10 cellular contexts compared by ENCODE assay signal in the genomic region with DNA sequence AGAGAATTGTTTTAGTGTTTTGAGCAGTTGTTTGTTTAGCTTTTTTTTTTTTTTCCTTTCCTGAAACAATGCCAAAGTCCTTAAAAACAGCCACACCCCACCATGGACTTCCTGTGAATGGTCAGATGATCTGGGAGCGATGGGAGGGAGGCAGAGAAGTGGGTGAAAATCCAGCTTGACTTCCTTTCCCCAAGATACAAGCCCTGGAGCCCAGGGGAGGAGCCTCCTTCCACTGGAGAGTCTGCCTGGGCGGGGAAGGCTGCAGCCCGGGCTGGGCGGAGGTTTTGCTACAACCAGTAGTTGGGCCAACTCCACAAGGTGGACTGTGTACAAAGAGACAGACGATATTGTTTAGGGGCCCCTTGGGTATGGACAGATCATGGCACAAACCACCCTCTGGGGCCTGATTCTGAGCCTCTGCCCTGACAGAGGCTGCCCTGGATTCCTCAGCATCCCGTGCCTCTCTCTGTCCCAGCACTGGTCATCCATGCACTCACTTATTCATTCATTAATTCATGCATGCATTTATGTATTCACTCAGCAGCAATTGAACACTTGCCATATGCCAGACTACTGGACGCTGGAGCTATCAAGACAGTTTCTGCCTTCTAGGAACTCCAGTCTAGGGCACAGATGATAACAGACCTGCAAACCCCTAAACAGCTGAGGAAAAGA. TPM values are rescaled to one million over a fixed set of nuclear protein-coding genes. Genes with fewer than 3 reads are reported as not detected.
DNase-seq lines count a peak whose midpoint lies in the region; ATAC-seq and TF ChIP-seq lines count a peak whose summit lies in the region.
"Had no signal": no experiment of that assay in that cellular context is flagged by ENCODE, and none has a peak within 500 bp of the region (broad histone marks: within the 10 kb centered on the region; RNA-seq: fewer than 3 reads in every experiment).

No MANE protein-coding gene starts in this region.

- DNase-seq in EL (peak; percentile 51), PC-3 (peak; percentile 66), fibroblast of peridontal ligament (ENCODE audit: extremely low read depth) (peak; percentile 64), progenitor cell of endocrine pancreas (ENCODE audit: low spot score, unreplicated experiment) (no peak), NCI-H446 treated with DMSO at 0.1 percent for 48 hours (lab: John Stamatoyannopoulos, UW) (no peak), nucleus accumbens (lab: John Stamatoyannopoulos, UW) (no peak)
- DNase-seq in stimulated activated CD4-positive, alpha-beta T cell treated with anti-CD3 and anti-CD28 coated beads, Interleukin-4, amount 100 ng/mL, for 24 hours: no peak
- DNase-seq: activated T-cell treated with anti-CD3 and anti-CD28 coated beads, Interleukin-2, amount 50 U/mL, for 24 hours; naive B cell had no signal

- H2AFZ ChIP-seq in PC-3 (ENCODE audit: low read length): no peak overlapping the region

- ATAC-seq in PC-3 (peak; percentile 82), HG03108 (IDR thresholded peaks at IDR 0.05; ENCODE audit: unreplicated experiment) (no peak)

- no peaks in the 10 kb centered on the region for H3K9me2 ChIP-seq in PC-3 (replicated peaks; ENCODE audit: low read length)

- H3K4me1 ChIP-seq in PC-3 (ENCODE audit: insufficient read depth, low read length): peaks cover 11% of the 10 kb centered on the region; the same call in 1 of the 2 replicates

- CTCF ChIA-PET in PC-3 (lab: Charles Lee): interaction anchor here (0.6 kb wide), 1 partner anchor 29 kb away, joined by 4 read pairs; no protein-coding TSS in a partner anchor

- intact Hi-C loops in PC-3 (cut with micrococcal nuclease): no loop called here

- H3K4me2 ChIP-seq in PC-3 (ENCODE audit: low read length): peak overlapping the region; percentile 13; the same call in 1 of the 2 replicates

- no peaks in the 10 kb centered on the region for H3K27me3 Mint-ChIP-seq in progenitor cell of endocrine pancreas
- H3K27me3 Mint-ChIP-seq: activated T-cell treated with anti-CD3 and anti-CD28 coated beads, Interleukin-2, amount 50 U/mL, for 24 hours; naive B cell had no signal

- BruUV-seq in PC-3 (replicated peaks; lab: Mats Ljungman, UMichigan): no TSS peak

- H3K27ac ChIP-seq in PC-3 (ENCODE audit: low read length): no peak overlapping the region

- H3K4me1 Mint-ChIP-seq in progenitor cell of endocrine pancreas (ENCODE audit: low read depth): peaks cover 12% of the 10 kb centered on the region

- H3F3A ChIP-seq in PC-3 (ENCODE audit: low read length, unreplicated experiment): no peaks in the 10 kb centered on the region

- no peaks in the 10 kb centered on the region for H3K27me3 ChIP-seq in PC-3 (ENCODE audit: low read length)

- H3K36me3 Mint-ChIP-seq in progenitor cell of endocrine pancreas (ENCODE audit: insufficient read depth): peaks cover 3% of the 10 kb centered on the region
- H3K36me3 Mint-ChIP-seq: naive B cell had no signal

- peak overlapping the region; percentile 22 for H3K27ac Mint-ChIP-seq in progenitor cell of endocrine pancreas
- H3K27ac Mint-ChIP-seq: activated T-cell treated with anti-CD3 and anti-CD28 coated beads, Interleukin-2, amount 50 U/mL, for 24 hours had no signal

- H3K9ac ChIP-seq in PC-3 (ENCODE audit: low read length): no peak overlapping the region

- no peak overlapping the region for H3K4me3 Mint-ChIP-seq in progenitor cell of endocrine pancreas (ENCODE audit: low read depth)
- H3K4me3 Mint-ChIP-seq: activated T-cell treated with anti-CD3 and anti-CD28 coated beads, Interleukin-2, amount 50 U/mL, for 24 hours; naive B cell had no signal

- H3K79me2 ChIP-seq in PC-3 (ENCODE audit: low read length): no peaks in the 10 kb centered on the region

- H3K4me3 ChIP-seq in PC-3 (ENCODE audit: low read length): no peak overlapping the region

- H4K20me1 ChIP-seq in PC-3 (ENCODE audit: low read length): no peaks in the 10 kb centered on the region

- H3K9me3 ChIP-seq in PC-3 (ENCODE audit: low read length): no peaks in the 10 kb centered on the region

- H3K9me3 Mint-ChIP-seq in progenitor cell of endocrine pancreas (ENCODE audit: low read depth): no peaks in the 10 kb centered on the region
- H3K9me3 Mint-ChIP-seq: activated T-cell treated with anti-CD3 and anti-CD28 coated beads, Interleukin-2, amount 50 U/mL, for 24 hours; naive B cell had no signal

- no peaks in the 10 kb centered on the region for H3K36me3 ChIP-seq in PC-3 (ENCODE audit: low read depth, low read length)

- POLR2A ChIA-PET in PC-3 (lab: Charles Lee; ENCODE audit: unreplicated experiment): no interaction called here

- no peak for TF ChIP-seq CTCF in PC-3 (conservative IDR thresholded peaks at IDR 0.05; ENCODE audit: low read depth, low read length)
- TF ChIP-seq CTCF in progenitor cell of endocrine pancreas (IDR thresholded peaks at IDR 0.05; ENCODE audit: unreplicated experiment): no peak

RNA-seq across cellular contexts. Expression of a gene that starts 29.8 kb away (rescaled TPM):
- 32.0 and 35.1 TPM in 2 replicates for total RNA-seq in PC-3 (2014; rRNA removed)
- total RNA-seq in progenitor cell of endocrine pancreas: 452 and 468 TPM in 2 replicates

Comparison
In these comparisons a context has a peak if more than half of its experiments do, and no peak if none do; other contexts are left out.
1. DNase-seq: peak in EL (single experiment), PC-3 (single experiment) and fibroblast of peridontal ligament (single experiment); none in progenitor cell of endocrine pancreas (single experiment), NCI-H446 treated with DMSO at 0.1 percent for 48 hours (single experiment), nucleus accumbens (0 of 56) and stimulated activated CD4-positive, alpha-beta T cell treated with anti-CD3 and anti-CD28 coated beads, Interleukin-4, amount 100 ng/mL, for 24 hours (single experiment).
2. RNA of a gene that starts 29.8 kb away (total RNA-seq): 452 to 468 TPM in progenitor cell of endocrine pancreas; 32.0 to 35.1 TPM in PC-3; every median in the first group is over 10 times any median in the second.